In genomic region chr1:236515443-236515958, GRCh38 we compare ENCODE assay signal across 11 cellular contexts. TPM values are rescaled to one million over a fixed set of nuclear protein-coding genes. Genes with fewer than 3 reads are reported as not detected.
DNase-seq lines count a peak whose midpoint lies in the region; ATAC-seq and TF ChIP-seq lines count a peak whose summit lies in the region.
"Had no signal": no experiment of that assay in that cellular context is flagged by ENCODE, and none has a peak within 500 bp of the region (broad histone marks: within the 10 kb centered on the region; RNA-seq: fewer than 3 reads in every experiment).

No MANE protein-coding gene starts in this region.

- H3K4me1 ChIP-seq in parathyroid adenoma = peaks cover 11% of the 10 kb centered on the region
- no peaks in the 10 kb centered on the region for H3K4me1 ChIP-seq in endodermal cell (ENCODE audit: control insufficient read depth, insufficient read depth, low read length)

- no peaks in the 10 kb centered on the region for H3K79me2 ChIP-seq in parathyroid adenoma

- H3K27ac Mint-ChIP-seq in activated T-helper 17 cell treated with anti-CD3 and anti-CD28 coated beads, Interleukin-2, amount 50 U/mL, for 72 hours = peak overlapping the region; percentile 89
- H3K27ac Mint-ChIP-seq in endodermal cell = no peak overlapping the region

- peaks cover 31% of the 10 kb centered on the region for H3K4me1 Mint-ChIP-seq in activated T-helper 17 cell treated with anti-CD3 and anti-CD28 coated beads, Interleukin-2, amount 50 U/mL, for 72 hours
- peaks cover 4% of the 10 kb centered on the region for H3K4me1 Mint-ChIP-seq in endodermal cell

- H3K27ac ChIP-seq in parathyroid adenoma (peak overlapping the region; percentile 77), endodermal cell (ENCODE audit: low read depth, low read length) (no peak overlapping the region)

- H3K36me3 ChIP-seq in parathyroid adenoma (ENCODE audit: control insufficient read depth, insufficient read depth, low read length) (no peaks in the 10 kb centered on the region), endodermal cell (ENCODE audit: control insufficient read depth, insufficient read depth, low read length) (no peaks in the 10 kb centered on the region)

- H3K4me3 Mint-ChIP-seq in activated T-helper 17 cell treated with anti-CD3 and anti-CD28 coated beads, Interleukin-2, amount 50 U/mL, for 72 hours = peak overlapping the region; percentile 78
- H3K4me3 Mint-ChIP-seq in endodermal cell = no peak overlapping the region

- DNase-seq in DMS153 (lab: John Stamatoyannopoulos, UW) (peak; percentile 65), DMS153 treated with DMSO at 0.1 percent for 48 hours (lab: John Stamatoyannopoulos, UW; ENCODE audit: unreplicated experiment) (no peak), NCI-H2081 (lab: John Stamatoyannopoulos, UW) (peak; percentile 88 to 95), NK-92 (lab: John Stamatoyannopoulos, UW; ENCODE audit: unreplicated experiment) (no peak), endodermal cell (no peak), SKM-1 (lab: John Stamatoyannopoulos, UW; ENCODE audit: unreplicated experiment) (no peak)
- DNase-seq: MM.1S; RPMI8226; stimulated activated naive CD4-positive, alpha-beta T cell had no signal

- H3K9me3 ChIP-seq in parathyroid adenoma (ENCODE audit: control insufficient read depth, low read length) (no peaks in the 10 kb centered on the region), endodermal cell (ENCODE audit: control insufficient read depth, low read length) (no peaks in the 10 kb centered on the region)

- TF ChIP-seq CTCF in parathyroid adenoma (IDR thresholded peaks at IDR 0.05) (no peak), endodermal cell (conservative IDR thresholded peaks at IDR 0.05) (no peak)

- no peaks in the 10 kb centered on the region for H3K27me3 ChIP-seq in parathyroid adenoma (ENCODE audit: control insufficient read depth, insufficient read depth, low read length)
- H3K27me3 ChIP-seq in endodermal cell (ENCODE audit: control insufficient read depth, insufficient read depth, low read length, poor library complexity, severe bottlenecking) = no peaks in the 10 kb centered on the region

- 88 to 91% methylated on average over 3 to 4 of the region's 4 CpGs for WGBS in endodermal cell (ENCODE audit: insufficient coverage in 1 of 2, insufficient read length in 1 of 2), 2 experiments

- H2AFZ ChIP-seq in parathyroid adenoma = peak overlapping the region; percentile 58

- H3K27me3 Mint-ChIP-seq in activated T-helper 17 cell treated with anti-CD3 and anti-CD28 coated beads, Interleukin-2, amount 50 U/mL, for 72 hours = no peaks in the 10 kb centered on the region
- no peaks in the 10 kb centered on the region for H3K27me3 Mint-ChIP-seq in endodermal cell (ENCODE audit: insufficient read depth)

- H3K36me3 Mint-ChIP-seq in activated T-helper 17 cell treated with anti-CD3 and anti-CD28 coated beads, Interleukin-2, amount 50 U/mL, for 72 hours (ENCODE audit: low read depth) = no peaks in the 10 kb centered on the region
- H3K36me3 Mint-ChIP-seq in endodermal cell (ENCODE audit: low read depth) = no peaks in the 10 kb centered on the region

- no peak for ATAC-seq in activated T-helper 17 cell treated with anti-CD3 and anti-CD28 coated beads, Interleukin-2, amount 50 U/mL, for 72 hours (replicated peaks)

- no peaks in the 10 kb centered on the region for H3K9me3 Mint-ChIP-seq in activated T-helper 17 cell treated with anti-CD3 and anti-CD28 coated beads, Interleukin-2, amount 50 U/mL, for 72 hours
- no peaks in the 10 kb centered on the region for H3K9me3 Mint-ChIP-seq in endodermal cell

- H3K4me2 ChIP-seq in parathyroid adenoma (ENCODE audit: low read length) = no peak overlapping the region

- no peak overlapping the region for H3K9ac ChIP-seq in parathyroid adenoma
- H3K9ac ChIP-seq in endodermal cell (ENCODE audit: extremely low read depth, low read length, poor library complexity, severe bottlenecking) = no peak overlapping the region

- H3K4me3 ChIP-seq in parathyroid adenoma (ENCODE audit: low read depth, low read length) = no peak overlapping the region
- no peak overlapping the region for H3K4me3 ChIP-seq in endodermal cell (ENCODE audit: low read length)

RNA-seq across cellular contexts. Expression of gene LGALS8, which starts 8.3 kb away (rescaled TPM):
- 100 to 1,000 TPM; 114 to 253 TPM for total RNA-seq in activated T-helper 17 cell treated with anti-CD3 and anti-CD28 coated beads, Interleukin-2, amount 50 U/mL, for 72 hours
- total RNA-seq in endodermal cell = 10 to 100 TPM; 11.4 to 15.0 TPM
- 18.1 TPM for polyA plus RNA-seq in endodermal cell (2013, experiment 1 of 2)
- 13.2 TPM for polyA plus RNA-seq in endodermal cell (2013, experiment 2 of 2)

Comparison
In these comparisons a context has a peak if more than half of its experiments do, and no peak if none do; other contexts are left out.
1. DNase-seq: peak in DMS153 (single experiment) and NCI-H2081 (2 of 2); none in DMS153 treated with DMSO at 0.1 percent for 48 hours (single experiment), NK-92 (single experiment), endodermal cell (single experiment) and SKM-1 (single experiment).
2. RNA of gene LGALS8, which starts 8.3 kb away (total RNA-seq): 114 to 253 TPM in activated T-helper 17 cell treated with anti-CD3 and anti-CD28 coated beads, Interleukin-2, amount 50 U/mL, for 72 hours; 11.4 to 15.0 TPM in endodermal cell; every median in the first group is over 4 times any median in the second.